Comparison of ENCODE assay signal across 10 cellular contexts in the genomic region with DNA sequence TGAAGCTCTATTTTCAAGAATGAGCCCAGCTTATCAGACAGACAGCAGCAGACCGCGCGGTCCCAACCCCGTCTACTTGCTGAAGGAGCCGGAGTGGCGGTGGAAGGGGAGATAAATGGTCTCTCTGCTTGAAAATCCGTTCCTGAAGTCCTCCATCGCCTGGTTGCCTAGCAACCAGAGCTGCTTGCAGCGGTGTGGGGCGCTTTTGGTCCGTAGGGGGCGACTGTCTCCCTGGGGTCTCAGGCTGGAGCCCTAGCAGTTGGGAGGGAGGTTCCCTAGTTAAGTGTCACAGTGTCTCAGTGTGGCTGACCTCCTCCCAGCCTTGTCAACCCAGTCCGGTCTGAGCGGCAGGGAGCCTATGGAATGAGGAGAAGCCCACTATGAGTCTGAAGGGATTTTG. TPM values are rescaled to one million over a fixed set of nuclear protein-coding genes. Genes with fewer than 3 reads are reported as not detected.
DNase-seq lines count a peak whose midpoint lies in the region; ATAC-seq, FAIRE-seq and TF ChIP-seq lines count a peak whose summit lies in the region.
"Had no signal": no experiment of that assay in that cellular context is flagged by ENCODE, and none has a peak within 500 bp of the region (broad histone marks: within the 10 kb centered on the region; RNA-seq: fewer than 3 reads in every experiment).

No MANE protein-coding gene starts in this region.

- H3K27ac ChIP-seq in DOHH2 (ENCODE audit: low read depth, low read length) (no peak overlapping the region), OCI-LY3 (ENCODE audit: low read length) (no peak overlapping the region)
- H3K27ac ChIP-seq: sigmoid colon had no signal

- H3K9me3 ChIP-seq in DOHH2 (ENCODE audit: control insufficient read depth, insufficient read depth, low read length), result no peaks in the 10 kb centered on the region
- H3K9me3 ChIP-seq in OCI-LY3 (ENCODE audit: insufficient read depth, low read length), result no peaks in the 10 kb centered on the region
- H3K9me3 ChIP-seq: sigmoid colon had no signal

- no peak overlapping the region for H3K27ac Mint-ChIP-seq in stimulated activated effector memory CD8-positive, alpha-beta T cell treated with anti-CD3 and anti-CD28 coated beads, Interleukin-12 subunit alpha, Interleukin-12 subunit beta, amount 100 ng/mL, for 72 hours

- H3F3A ChIP-seq in DOHH2 (ENCODE audit: control insufficient read depth, insufficient read depth), result no peaks in the 10 kb centered on the region

- no peaks in the 10 kb centered on the region for H3K79me2 ChIP-seq in DOHH2 (ENCODE audit: control insufficient read depth, low read length)
- H3K79me2 ChIP-seq in OCI-LY3 (ENCODE audit: low read length), result no peaks in the 10 kb centered on the region

- peaks cover 29% of the 10 kb centered on the region for H3K4me1 Mint-ChIP-seq in stimulated activated effector memory CD8-positive, alpha-beta T cell treated with anti-CD3 and anti-CD28 coated beads, Interleukin-12 subunit alpha, Interleukin-12 subunit beta, amount 100 ng/mL, for 72 hours

- H3K4me1 ChIP-seq in DOHH2 (ENCODE audit: control insufficient read depth, low read length), result peaks cover 18% of the 10 kb centered on the region
- H3K4me1 ChIP-seq in OCI-LY3 (ENCODE audit: low read length), result peaks cover 22% of the 10 kb centered on the region

- TF ChIP-seq POLR2A in GM12891 (IDR thresholded peaks at IDR 0.05; ENCODE audit: low read depth, low read length), result no peak

- H3K4me2 ChIP-seq in DOHH2 (ENCODE audit: low read length) (no peak overlapping the region), OCI-LY3 (ENCODE audit: low read length) (no peak overlapping the region)

- ATAC-seq in GM18870 (IDR thresholded peaks at IDR 0.05; ENCODE audit: unreplicated experiment) (no peak), GM18511 (IDR thresholded peaks at IDR 0.05; ENCODE audit: unreplicated experiment) (no peak)
- no peak for ATAC-seq in stimulated activated effector memory CD8-positive, alpha-beta T cell treated with anti-CD3 and anti-CD28 coated beads, Interleukin-12 subunit alpha, Interleukin-12 subunit beta, amount 100 ng/mL, for 72 hours

- TF ChIP-seq CTCF in DOHH2 (IDR thresholded peaks at IDR 0.05; ENCODE audit: low read depth, low read length, poor library complexity, severe bottlenecking) (peak; percentile 17), OCI-LY3 (IDR thresholded peaks at IDR 0.05; ENCODE audit: low read depth, low read length) (peak; percentile 19)

- H2AFZ ChIP-seq in OCI-LY3 (ENCODE audit: low read depth, low read length), result no peak overlapping the region

- no peaks in the 10 kb centered on the region for H3K36me3 ChIP-seq in DOHH2 (ENCODE audit: control insufficient read depth, low read length)
- no peaks in the 10 kb centered on the region for H3K36me3 ChIP-seq in OCI-LY3 (replicated peaks; ENCODE audit: low read depth, low read length)
- H3K36me3 ChIP-seq: sigmoid colon had no signal

- no peaks in the 10 kb centered on the region for H3K9me3 Mint-ChIP-seq in stimulated activated effector memory CD8-positive, alpha-beta T cell treated with anti-CD3 and anti-CD28 coated beads, Interleukin-12 subunit alpha, Interleukin-12 subunit beta, amount 100 ng/mL, for 72 hours

- DNase-seq in GM12891 (ENCODE audit: insufficient read length, low spot score) (no peak), iPS-NIHi7 (ENCODE audit: extremely low spot score) (peak; percentile 55)
- no peak for DNase-seq in stimulated activated effector memory CD8-positive, alpha-beta T cell treated with anti-CD3 and anti-CD28 coated beads, Interleukin-12 subunit alpha, Interleukin-12 subunit beta, amount 100 ng/mL, for 72 hours (ENCODE audit: low spot score in 2 of 2)
- DNase-seq: NCI-H2107, sigmoid colon had no signal

- H4K20me1 ChIP-seq in DOHH2 (ENCODE audit: control insufficient read depth, insufficient read depth, low read depth, low read length) (no peaks in the 10 kb centered on the region), OCI-LY3 (ENCODE audit: insufficient read depth, low read length) (no peaks in the 10 kb centered on the region)

- peaks cover 12% of the 10 kb centered on the region for H3K36me3 Mint-ChIP-seq in stimulated activated effector memory CD8-positive, alpha-beta T cell treated with anti-CD3 and anti-CD28 coated beads, Interleukin-12 subunit alpha, Interleukin-12 subunit beta, amount 100 ng/mL, for 72 hours

- H3K27me3 ChIP-seq in DOHH2 (ENCODE audit: control insufficient read depth, low read length), result no peaks in the 10 kb centered on the region; the same call in 1 of the 2 replicates
- H3K27me3 ChIP-seq in OCI-LY3 (ENCODE audit: low read depth, low read length), result 0 out of 2 replicates have a peak, but pooled peaks cover 3% of the 10 kb centered on the region
- H3K27me3 ChIP-seq: sigmoid colon had no signal

- no peak overlapping the region for H3K4me3 ChIP-seq in DOHH2 (ENCODE audit: low read length)
- no peak overlapping the region for H3K4me3 ChIP-seq in OCI-LY3 (ENCODE audit: low read length)
- H3K4me3 ChIP-seq: lung, sigmoid colon had no signal

- FAIRE-seq in GM12891 (lab: Jason Lieb, UNC), result peak; percentile 72

- no peaks in the 10 kb centered on the region for H3K9me2 ChIP-seq in DOHH2 (replicated peaks; ENCODE audit: control insufficient read depth, low read length)

- H3K4me3 Mint-ChIP-seq in stimulated activated effector memory CD8-positive, alpha-beta T cell treated with anti-CD3 and anti-CD28 coated beads, Interleukin-12 subunit alpha, Interleukin-12 subunit beta, amount 100 ng/mL, for 72 hours, result no peak overlapping the region

- no peak overlapping the region for H3K9ac ChIP-seq in OCI-LY3 (ENCODE audit: low read length)

TF ChIP-seq in GM12891, 5 proteins besides CTCF, POLR2A, EP300 and RAD21:
- TF ChIP-seq SPI1 (IDR thresholded peaks at IDR 0.05; ENCODE audit: low read depth, low read length), result no peak
- TF ChIP-seq POLR2AphosphoS5 (IDR thresholded peaks at IDR 0.05; ENCODE audit: low read depth, low read length), result no peak

RNA-seq across cellular contexts. Expression of a gene that starts 8.3 kb away (rescaled TPM):
- polyA plus RNA-seq in GM12891 (2012; ENCODE audit: low read depth, missing spikeins), result 0.47 TPM

RNA-seq across cellular contexts. Expression of a gene that starts 13.3 kb away (rescaled TPM):
- polyA plus RNA-seq in GM12891 (2012; ENCODE audit: low read depth, missing spikeins), result not detected
- polyA plus RNA-seq: lung had no signal
